ENCODE assay signal across 10 cellular contexts in genomic region chr17:57860414-57860999, GRCh38. TPM values are rescaled to one million over a fixed set of nuclear protein-coding genes. Genes with fewer than 3 reads are reported as not detected.
A peak's percentile ranks its signal among the peaks of the same experiment; 100 is the strongest.
DNase-seq lines count a peak whose midpoint lies in the region; ATAC-seq and TF ChIP-seq lines count a peak whose summit lies in the region.
"Had no signal": no experiment of that assay in that cellular context is flagged by ENCODE, and none has a peak within 500 bp of the region (broad histone marks: within the 10 kb centered on the region; RNA-seq: fewer than 3 reads in every experiment).

No MANE protein-coding gene starts in this region.

- no peak overlapping the region for H2AFZ ChIP-seq in Karpas-422 (ENCODE audit: low read length)

- H3K9me3 Mint-ChIP-seq in T-helper 2 cell treated with Interferon-gamma antibody and Interleukin-4, amounts not matched to agents 5 μg/mL and 100 μg/mL, for 36 hours = no peaks in the 10 kb centered on the region

- peak overlapping the region; percentile 69 for H3K4me3 ChIP-seq in iPS-20b (ENCODE audit: low read length)
- peak overlapping the region in 3 of 5 donors; percentile 31 to 71 (median 60) for H3K4me3 ChIP-seq in subcutaneous abdominal adipose tissue (ENCODE audit: low read depth in 1 of 5, low read length in 5 of 5)
- no peak overlapping the region for H3K4me3 ChIP-seq in Karpas-422 (ENCODE audit: low read length)
- H3K4me3 ChIP-seq: SJCRH30 had no signal

- peaks cover 19% of the 10 kb centered on the region for H3K4me1 ChIP-seq in iPS-20b (ENCODE audit: insufficient read depth, low read length)
- H3K4me1 ChIP-seq in subcutaneous abdominal adipose tissue (ENCODE audit: control insufficient read depth in 5 of 5, insufficient read depth in 5 of 5, low read length in 5 of 5) = peaks cover 8 to 34% (median 28%) of the 10 kb centered on the region in 5 donors
- H3K4me1 ChIP-seq in Karpas-422 (ENCODE audit: low read length) = 0 out of 2 replicates have a peak, but pooled peaks cover 2% of the 10 kb centered on the region

- no peaks in the 10 kb centered on the region for H3K9me3 ChIP-seq in iPS-20b (ENCODE audit: insufficient read depth, low read depth, low read length)
- no peaks in the 10 kb centered on the region for H3K9me3 ChIP-seq in subcutaneous abdominal adipose tissue (ENCODE audit: control insufficient read depth in 5 of 5, low read length in 5 of 5)
- no peaks in the 10 kb centered on the region for H3K9me3 ChIP-seq in Karpas-422 (ENCODE audit: low read length)
- H3K9me3 ChIP-seq: SJCRH30 had no signal

- peak overlapping the region; percentile 70 for H3K4me3 Mint-ChIP-seq in T-helper 2 cell treated with Interferon-gamma antibody and Interleukin-4, amounts not matched to agents 5 μg/mL and 100 μg/mL, for 36 hours

- H3K36me3 ChIP-seq in iPS-20b (ENCODE audit: insufficient read depth, low read depth, low read length) = no peaks in the 10 kb centered on the region
- H3K36me3 ChIP-seq in subcutaneous abdominal adipose tissue (ENCODE audit: control insufficient read depth in 5 of 5, insufficient read depth in 5 of 5, low read length in 5 of 5) = peaks cover 0 to 6% (median 3%) of the 10 kb centered on the region in 5 donors
- no peaks in the 10 kb centered on the region for H3K36me3 ChIP-seq in Karpas-422 (ENCODE audit: insufficient read depth, low read length)
- H3K36me3 ChIP-seq: SJCRH30 had no signal

- peaks cover 39% of the 10 kb centered on the region for H3K27me3 Mint-ChIP-seq in T-helper 2 cell treated with Interferon-gamma antibody and Interleukin-4, amounts not matched to agents 5 μg/mL and 100 μg/mL, for 36 hours (ENCODE audit: low read depth)

- no peak overlapping the region for H3K4me2 ChIP-seq in Karpas-422 (ENCODE audit: low read depth, low read length, poor library complexity, severe bottlenecking)

- H3K4me1 Mint-ChIP-seq in T-helper 2 cell treated with Interferon-gamma antibody and Interleukin-4, amounts not matched to agents 5 μg/mL and 100 μg/mL, for 36 hours (ENCODE audit: low read depth) = peaks cover 7% of the 10 kb centered on the region

- peak overlapping the region; percentile 8; the same call in 1 of the 2 replicates for H3K9ac ChIP-seq in iPS-20b (ENCODE audit: low read depth, low read length)
- H3K9ac ChIP-seq in subcutaneous abdominal adipose tissue (ENCODE audit: low read length in 5 of 5) = peak overlapping the region in 1 of 5 donors; percentile 56
- H3K9ac ChIP-seq in Karpas-422 (ENCODE audit: low read length) = no peak overlapping the region

- H3K27ac ChIP-seq in VCaP = peak overlapping the region; percentile 71
- H3K27ac ChIP-seq in iPS-20b (ENCODE audit: low read length) = no peak overlapping the region
- H3K27ac ChIP-seq in subcutaneous abdominal adipose tissue (ENCODE audit: low read depth, low read length) = no peak overlapping the region
- H3K27ac ChIP-seq in Karpas-422 (ENCODE audit: low read length) = no peak overlapping the region
- H3K27ac ChIP-seq: SJCRH30 had no signal

- no peak for DNase-seq in T-helper 2 cell treated with Interferon-gamma antibody and Interleukin-4, amounts not matched to agents 5 μg/mL and 100 μg/mL, for 36 hours (ENCODE audit: low spot score)
- no peak for DNase-seq in T-helper 2 cell
- no peak for DNase-seq in Karpas-422
- DNase-seq: amniotic stem cell had no signal

- H3K27ac Mint-ChIP-seq in T-helper 2 cell treated with Interferon-gamma antibody and Interleukin-4, amounts not matched to agents 5 μg/mL and 100 μg/mL, for 36 hours = no peak overlapping the region

- H3K36me3 Mint-ChIP-seq in T-helper 2 cell treated with Interferon-gamma antibody and Interleukin-4, amounts not matched to agents 5 μg/mL and 100 μg/mL, for 36 hours (ENCODE audit: low read depth) = no peaks in the 10 kb centered on the region

- H3K79me2 ChIP-seq in Karpas-422 (ENCODE audit: low read length) = no peaks in the 10 kb centered on the region

- no peaks in the 10 kb centered on the region for H3K9me2 ChIP-seq in Karpas-422 (replicated peaks; ENCODE audit: insufficient read depth, low read length)

- H4K20me1 ChIP-seq in Karpas-422 (ENCODE audit: insufficient read depth, low read depth, low read length) = no peaks in the 10 kb centered on the region

- no peak for ATAC-seq in HG03097 (IDR thresholded peaks at IDR 0.05; ENCODE audit: low FRiP score, unreplicated experiment)
- no peak for ATAC-seq in GM19328 (IDR thresholded peaks at IDR 0.05; ENCODE audit: unreplicated experiment)

- TF ChIP-seq CTCF in VCaP (conservative IDR thresholded peaks at IDR 0.05) = no peak

- peaks cover 49% of the 10 kb centered on the region for H3K27me3 ChIP-seq in iPS-20b (ENCODE audit: insufficient read depth, low read length)
- no peaks in the 10 kb centered on the region for H3K27me3 ChIP-seq in subcutaneous abdominal adipose tissue (ENCODE audit: control insufficient read depth in 5 of 5, insufficient read depth in 4 of 5, low read length in 5 of 5)
- H3K27me3 ChIP-seq in Karpas-422 (ENCODE audit: low read length) = no peaks in the 10 kb centered on the region
- H3K27me3 ChIP-seq: SJCRH30 had no signal

RNA-seq across cellular contexts. Expression of gene MRPS23, which starts 10.7 kb away (rescaled TPM):
- 35.1 and 61.3 TPM in 2 replicates for total RNA-seq in Karpas-422 (2014; rRNA removed; shearing (Covaris generic); ENCODE audit: low replicate concordance)
